Comparison of ENCODE assay signal across 8 cellular contexts in the genomic region with DNA sequence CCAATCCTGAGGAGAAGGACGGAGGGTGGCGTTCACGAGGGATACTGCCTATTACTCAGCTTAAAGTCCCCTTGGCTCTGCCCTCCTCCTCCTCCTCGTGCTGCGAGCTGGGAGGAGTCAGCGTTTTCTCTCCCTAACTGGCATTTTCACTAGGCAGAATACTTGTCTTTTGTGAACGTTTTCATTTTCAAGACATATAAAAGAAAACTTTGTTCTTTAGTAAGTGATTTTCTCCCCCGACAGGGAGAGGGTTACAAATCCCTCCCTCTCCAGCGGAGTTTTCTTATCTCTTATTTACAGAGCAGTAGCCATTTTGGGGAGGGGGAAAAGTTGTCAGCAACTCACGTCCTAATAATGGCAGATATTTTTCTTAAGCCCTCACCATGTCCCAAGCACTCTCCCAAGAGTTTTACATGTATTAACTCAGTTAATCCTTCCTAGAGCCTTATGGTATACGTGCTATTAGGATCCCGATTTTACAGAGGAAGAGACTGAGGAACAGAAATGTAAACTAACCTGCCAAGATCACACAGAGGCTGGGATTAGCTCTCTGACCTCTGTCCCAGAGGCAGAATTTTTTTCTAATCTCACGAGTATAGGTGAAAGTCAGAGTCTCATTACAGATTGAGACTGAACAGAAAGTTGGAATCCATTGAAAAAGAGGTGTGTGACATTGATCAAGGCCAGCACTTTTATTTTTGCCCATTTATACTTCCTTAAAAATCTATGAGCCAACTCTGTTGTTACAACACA. TPM values are rescaled to one million over a fixed set of nuclear protein-coding genes. Genes with fewer than 3 reads are reported as not detected.
A peak's percentile ranks its signal among the peaks of the same experiment; 100 is the strongest.
DNase-seq lines count a peak whose midpoint lies in the region; ATAC-seq, FAIRE-seq and TF ChIP-seq lines count a peak whose summit lies in the region.

No MANE protein-coding gene starts in this region.

- H3K27me3 ChIP-seq in AG04450 (ENCODE audit: control insufficient read depth, insufficient read depth, low read length) = no peaks in the 10 kb centered on the region
- no peaks in the 10 kb centered on the region for H3K27me3 ChIP-seq in HUES48 (ENCODE audit: control insufficient read depth, insufficient read depth, low read length)
- no peaks in the 10 kb centered on the region for H3K27me3 ChIP-seq in SK-N-SH (ENCODE audit: insufficient read depth)
- no peaks in the 10 kb centered on the region for H3K27me3 ChIP-seq in K562 (ENCODE audit: control insufficient read depth in 2 of 2, insufficient read depth in 2 of 2, low read length in 2 of 2)

- H3K4me3 ChIP-seq in AG04450 (ENCODE audit: low read depth, low read length) (peak overlapping the region; percentile 34), HUES48 (ENCODE audit: low read depth, low read length) (peak overlapping the region; percentile 59), SK-N-SH (ENCODE audit: low read depth in 2 of 2, low read length in 1 of 2) (peak overlapping the region; percentile 34 to 47), K562 (peak overlapping the region; percentile 23), iPS-11a (ENCODE audit: low read depth, low read length) (peak overlapping the region; percentile 1)

- peak overlapping the region; percentile 82 for H2AFZ ChIP-seq in SK-N-SH (ENCODE audit: low read depth)
- H2AFZ ChIP-seq in K562 (ENCODE audit: low read depth, low read length) = peak overlapping the region; percentile 92

- TF ChIP-seq CTCF in AG04450 (IDR thresholded peaks at IDR 0.05; ENCODE audit: low read depth, low read length) = 0 out of 2 replicates have a peak, but pooled peaks have one; percentile 4
- TF ChIP-seq CTCF in SK-N-SH (IDR thresholded peaks at IDR 0.05) = no peak
- peak in 1 of 3 experiments; percentile 9; a peak in 1 of 6 replicates for TF ChIP-seq CTCF in K562 (IDR thresholded peaks at IDR 0.05 in 2 of 3, conservative IDR thresholded peaks at IDR 0.05 in 1 of 3; ENCODE audit: insufficient read depth in 2 of 3, low read depth in 1 of 3, low read length in 3 of 3)

- H3K9me2 ChIP-seq in SK-N-SH = no peaks in the 10 kb centered on the region

- ATAC-seq in GM18868 (IDR thresholded peaks at IDR 0.05; ENCODE audit: unreplicated experiment) (peak; percentile 63), K562 (peak; percentile 90), HG03097 (IDR thresholded peaks at IDR 0.05; ENCODE audit: low FRiP score, unreplicated experiment) (no peak)

- H3K27ac ChIP-seq in AG04450 (ENCODE audit: low read depth, low read length) = peak overlapping the region; percentile 69
- peak overlapping the region; percentile 93 for H3K27ac ChIP-seq in HUES48 (ENCODE audit: low read depth, low read length)
- H3K27ac ChIP-seq in SK-N-SH (ENCODE audit: low read depth in 2 of 2, low read length in 1 of 2) = peak overlapping the region; percentile 90 to 98
- H3K27ac ChIP-seq in K562 (ENCODE audit: extremely low read depth, low read depth, low read length) = peak overlapping the region; percentile 95

- H3K36me3 ChIP-seq in HUES48 (ENCODE audit: control insufficient read depth, insufficient read depth, low read length) (no peaks in the 10 kb centered on the region), SK-N-SH (replicated peaks in 1 of 2; ENCODE audit: control insufficient read depth in 1 of 2, insufficient read depth in 2 of 2, low read length in 1 of 2) (no peaks in the 10 kb centered on the region), K562 (ENCODE audit: control insufficient read depth, insufficient read depth, low read length) (no peaks in the 10 kb centered on the region)

- 2% methylated on average over 13 of the region's 13 CpGs for WGBS in SK-N-SH (ENCODE audit: low lambda C conversion rate)
- WGBS in K562 (ENCODE audit: insufficient coverage, low coverage, missing lambda C conversion rate) = 2% methylated on average over 13 of the region's 13 CpGs

- no peaks in the 10 kb centered on the region for H3K9me1 ChIP-seq in K562 (ENCODE audit: control insufficient read depth, insufficient read depth, low read length)

- peak; percentile 88 for FAIRE-seq in K562 (lab: Jason Lieb, UNC)

- H3K4me1 ChIP-seq in HUES48 (ENCODE audit: control insufficient read depth, insufficient read depth, low read length) = peaks cover 35% of the 10 kb centered on the region
- H3K4me1 ChIP-seq in SK-N-SH (ENCODE audit: control insufficient read depth in 1 of 2, insufficient read depth in 2 of 2, low read depth in 1 of 2, low read length in 1 of 2) = peaks cover 19 to 32% of the 10 kb centered on the region in 2 experiments
- peaks cover 21 to 32% of the 10 kb centered on the region in 2 experiments; a peak in 4 of 5 replicates for H3K4me1 ChIP-seq in K562 (replicated peaks in 1 of 2; ENCODE audit: control insufficient read depth in 2 of 2, insufficient read depth in 2 of 2, low read length in 2 of 2)

- H4K20me1 ChIP-seq in SK-N-SH (ENCODE audit: insufficient read depth) = no peaks in the 10 kb centered on the region
- no peaks in the 10 kb centered on the region for H4K20me1 ChIP-seq in K562 (replicated peaks; ENCODE audit: control insufficient read depth, insufficient read depth, low read length)

- intact Hi-C loops in K562 (cut with micrococcal nuclease) = loop anchor here (2.0 kb wide), 2 partner anchors 15 kb away; no protein-coding TSS in a partner anchor

- H3K79me2 ChIP-seq in SK-N-SH (ENCODE audit: insufficient read depth) = no peaks in the 10 kb centered on the region
- no peaks in the 10 kb centered on the region for H3K79me2 ChIP-seq in K562 (ENCODE audit: control insufficient read depth, insufficient read depth, low read length)

- H3K9me3 ChIP-seq in AG04450 (ENCODE audit: control insufficient read depth, insufficient read depth, low read length) = no peaks in the 10 kb centered on the region
- no peaks in the 10 kb centered on the region for H3K9me3 ChIP-seq in HUES48 (ENCODE audit: control insufficient read depth, insufficient read depth, low read length)
- H3K9me3 ChIP-seq in SK-N-SH = no peaks in the 10 kb centered on the region
- no peaks in the 10 kb centered on the region for H3K9me3 ChIP-seq in K562 (replicated peaks; ENCODE audit: control insufficient read depth, insufficient read depth, low read depth, low read length)

- TF ChIP-seq RAD21 in SK-N-SH (IDR thresholded peaks at IDR 0.05; ENCODE audit: low read length) (no peak; the same call in 1 of the 2 replicates), K562 (CRISPR knock-in tag; conservative IDR thresholded peaks at IDR 0.05 in 1 of 2, IDR thresholded peaks at IDR 0.05 in 1 of 2) (peak in 1 of 2 experiments; percentile 31; a peak in 2 of 4 replicates)

- H3F3A ChIP-seq in SK-N-SH (replicated peaks; ENCODE audit: insufficient read depth) = peaks cover 40% of the 10 kb centered on the region

- TF ChIP-seq POLR2A in K562 (conservative IDR thresholded peaks at IDR 0.05) = peak; percentile 79

- TF ChIP-seq EP300 in SK-N-SH (IDR thresholded peaks at IDR 0.05; ENCODE audit: borderline replicate concordance in 1 of 2, low read depth in 1 of 2, low read length in 1 of 2) = no peak
- TF ChIP-seq EP300 in K562 (IDR thresholded peaks at IDR 0.05; ENCODE audit: low read length) = no peak

- CTCF ChIA-PET in AG04450 (lab: Charles Lee) = interaction anchor here (1.0 to 4.6 kb wide), 4 partner anchors 10 to 316 kb away, joined by 3 to 20 read pairs (median 6); no protein-coding TSS in a partner anchor
- CTCF ChIA-PET in SK-N-SH (lab: Yijun Ruan, JAX) = interaction anchor here (1.0 to 2.2 kb wide), 9 partner anchors 9 to 293 kb away, joined by 3 to 6 read pairs (median 4); no protein-coding TSS in a partner anchor
- CTCF ChIA-PET in K562 (lab: Yijun Ruan, JAX; ENCODE audit: low intra/inter-chr PET ratio) = no interaction called here

- TSS peak; percentile 96 for BruUV-seq in K562 (replicated peaks; lab: Mats Ljungman, UMichigan)

- no peak for DNase-seq in AG04450 (ENCODE audit: low read depth, low spot score)
- DNase-seq in SK-N-SH = peak; percentile 65
- peak; percentile 61 to 86 (median 71) for DNase-seq in K562 (ENCODE audit: extremely low read depth in 1 of 4, low spot score in 3 of 4)
- peak; percentile 79 for DNase-seq in renal cortical epithelial cell (ENCODE audit: low read depth)

- in situ Hi-C loops in K562 (cut with MboI) = no loop called here

- peak overlapping the region; percentile 74 for H3K4me2 ChIP-seq in SK-N-SH
- H3K4me2 ChIP-seq in K562 (ENCODE audit: insufficient read depth, low read length) = peak overlapping the region; percentile 73

- POLR2A ChIA-PET in AG04450 (lab: Yijun Ruan, JAX) = interaction anchor here (1.3 kb wide), 1 partner anchor 243 kb away, joined by 5 read pairs; no protein-coding TSS in a partner anchor
- POLR2A ChIA-PET in SK-N-SH (lab: Yijun Ruan, JAX) = interaction anchor here (1.1 to 2.6 kb wide), 2 partner anchors 29 to 292 kb away, joined by 4 to 5 read pairs; a partner anchor contains a TSS
- POLR2A ChIA-PET in K562 (lab: Yijun Ruan, JAX) = interaction anchor here (0.6 to 5.5 kb wide), 15 partner anchors 9 to 316 kb away, joined by 3 to 60 read pairs (median 3); a partner anchor contains a TSS

- H3K9ac ChIP-seq in HUES48 (ENCODE audit: low read depth, low read length) = peak overlapping the region; percentile 77
- H3K9ac ChIP-seq in SK-N-SH = peak overlapping the region; percentile 85
- peak overlapping the region; percentile 75 to 84; a peak in 3 of 4 replicates for H3K9ac ChIP-seq in K562 (ENCODE audit: insufficient read depth in 1 of 2, low read depth in 2 of 2, low read length in 2 of 2)

RNA-seq across cellular contexts. Expression of a gene that starts 30.0 kb away (rescaled TPM):
- polyA plus RNA-seq in AG04450 (2011; rRNA removed) = 16.6 and 17.0 TPM in 2 replicates
- polyA minus RNA-seq in AG04450 (2011; rRNA and poly(A)+ RNA removed) = 32.2 and 34.8 TPM in 2 replicates
- 6.9 and 7.1 TPM in 2 replicates for polyA plus RNA-seq in SK-N-SH (2012; rRNA removed)
- 7.6 and 8.5 TPM in 2 replicates for polyA plus RNA-seq in SK-N-SH (2012; cell fraction: cytosol; rRNA removed)
- 13.4 and 14.5 TPM in 2 replicates for polyA plus RNA-seq in SK-N-SH (2012; cell fraction: nucleus; rRNA removed)
- 27.8 and 53.4 TPM in 2 replicates for total RNA-seq in K562 (2011; cell fraction: chromatin; rRNA removed; ENCODE audit: low replicate concordance)
- 21.3 and 24.7 TPM in 2 replicates for total RNA-seq in K562 (2011; cell fraction: nucleolus; rRNA removed)
- total RNA-seq in K562 (2011; cell fraction: nucleoplasm; rRNA removed) = 26.2 and 28.5 TPM in 2 replicates
- 16.8 and 17.7 TPM in 2 replicates for total RNA-seq in K562 (2014; rRNA removed)
- total RNA-seq in K562 (2014; rRNA removed; fragmentation: Illumina TruSeq; extraction: Trizol) = 23.4 and 25.0 TPM in 2 replicates
- total RNA-seq in K562 (2015; rRNA removed; fragmentation: Illumina TruSeq; extraction: Trizol) = 18.7 and 21.8 TPM in 2 replicates
- 39.7 and 41.8 TPM in 2 replicates for total RNA-seq in K562 (2021)
- 11.4 and 12.9 TPM in 2 replicates for polyA plus RNA-seq in K562 (2011; rRNA removed)
- 6.8 and 8.6 TPM in 2 replicates for polyA plus RNA-seq in K562 (2011; cell fraction: cytosol; rRNA removed)
- polyA plus RNA-seq in K562 (2011; cell fraction: nucleus; rRNA removed) = 19.8 and 24.3 TPM in 2 replicates
- 17.7 and 21.1 TPM in 2 replicates for polyA plus RNA-seq in K562 (2012)
- polyA plus RNA-seq in K562 (2014; fragmentation: Illumina TruSeq; extraction: Trizol) = 19.3 and 26.7 TPM in 2 replicates
- 1 to 10 TPM; 3.0 to 7.1 TPM for polyA plus RNA-seq in K562 (2014; fragmentation: Nextera tagmentation; extraction: Ambion mirVana)
- 16.0 and 23.5 TPM in 2 replicates for polyA plus RNA-seq in K562 (2014; rRNA removed)
- 36.2 and 44.6 TPM in 2 replicates for polyA minus RNA-seq in K562 (2011; rRNA and poly(A)+ RNA removed)
- polyA minus RNA-seq in K562 (2011; cell fraction: cytosol; rRNA and poly(A)+ RNA removed) = 21.7 and 25.7 TPM in 2 replicates
- 19.7 and 29.4 TPM in 2 replicates for polyA minus RNA-seq in K562 (2011; cell fraction: nucleus; rRNA and poly(A)+ RNA removed)
- 49.4 and 55.0 TPM in 2 replicates for total RNA-seq in renal cortical epithelial cell

Comparison
In these comparisons a context has a peak if more than half of its experiments do, and no peak if none do; other contexts are left out.
1. H3K4me3 ChIP-seq: peak in every context shown above with its lines; median percentile 59 in HUES48; 40 in SK-N-SH; 34 in AG04450; 23 in K562; 1 in iPS-11a.